In the genomic region with DNA sequence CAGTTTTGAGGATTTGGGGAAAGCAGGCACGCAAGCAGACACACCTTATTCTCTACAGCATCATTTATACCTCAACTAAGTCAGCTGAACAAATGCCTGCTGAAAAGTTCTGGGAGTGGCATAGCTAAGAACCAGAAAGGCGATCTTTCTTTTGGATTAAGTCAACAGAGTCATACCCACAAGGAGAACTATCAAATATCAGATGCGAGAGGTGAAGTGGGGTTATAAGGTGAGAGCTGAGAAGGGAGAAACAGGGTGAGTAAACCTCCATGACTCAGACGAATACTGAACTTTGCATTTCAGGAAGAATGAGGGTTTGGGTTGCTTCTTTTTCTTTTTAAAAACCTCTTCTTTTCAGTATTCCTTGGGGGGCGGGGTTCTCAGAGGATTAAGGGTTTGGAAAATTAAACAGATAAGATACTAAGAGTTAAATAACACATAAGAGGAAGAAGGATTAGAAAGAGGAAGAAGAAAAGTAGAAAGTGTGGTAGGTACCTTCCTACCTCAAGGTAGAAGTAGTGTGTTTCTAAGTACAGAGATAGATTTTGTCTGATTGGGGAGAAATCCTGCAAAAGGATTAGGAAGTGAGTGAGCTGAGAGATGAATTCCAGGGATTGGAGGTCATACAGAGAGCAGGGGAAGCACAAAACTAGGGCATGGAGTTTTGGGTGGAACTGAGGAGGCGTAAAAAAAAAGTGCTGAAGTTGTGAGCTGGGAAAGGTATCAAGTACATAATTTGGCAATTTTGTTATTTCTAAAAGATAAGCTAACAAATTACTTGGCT, we compare ENCODE assay signal across 8 cellular contexts. TPM values are rescaled to one million over a fixed set of nuclear protein-coding genes. Genes with fewer than 3 reads are reported as not detected.
DNase-seq lines count a peak whose midpoint lies in the region; ATAC-seq and TF ChIP-seq lines count a peak whose summit lies in the region.

No MANE protein-coding gene starts in this region.

- H3K27me3 ChIP-seq in left lung: no peaks in the 10 kb centered on the region

- CTCF ChIA-PET in Calu3 (lab: Charles Lee): interaction anchor here (0.6 to 2.9 kb wide), 20 partner anchors 8 to 796 kb away, joined by 3 to 18 read pairs (median 4); a partner anchor contains a TSS

- H3K4me1 ChIP-seq in left lung: peaks cover 2 to 10% of the 10 kb centered on the region in 2 donors

- ATAC-seq in GM21447 (IDR thresholded peaks at IDR 0.05; ENCODE audit: unreplicated experiment) (peak; percentile 76), left lung (peak; percentile 91)

- H3K27me3 Mint-ChIP-seq in Calu3 (ENCODE audit: unreplicated experiment): no peaks in the 10 kb centered on the region
- H3K27me3 Mint-ChIP-seq in T-helper 1 cell treated with Interleukin-12 subunit alpha and Interleukin-12 subunit beta and Interleukin-4 antibody, amounts not matched to agents 30 μg/mL and 1 μg/mL, for 36 hours (ENCODE audit: low read depth): no peaks in the 10 kb centered on the region

- no peaks in the 10 kb centered on the region for H3K9me3 Mint-ChIP-seq in Calu3 (ENCODE audit: low read depth, unreplicated experiment)
- H3K9me3 Mint-ChIP-seq in T-helper 1 cell treated with Interleukin-12 subunit alpha and Interleukin-12 subunit beta and Interleukin-4 antibody, amounts not matched to agents 30 μg/mL and 1 μg/mL, for 36 hours: no peaks in the 10 kb centered on the region

- DNase-seq in Calu3 (peak; percentile 44), left lung (no peak), GF-D8 (lab: John Stamatoyannopoulos, UW) (no peak), substantia nigra (lab: John Stamatoyannopoulos, UW) (no peak), NCI-H2081 (lab: John Stamatoyannopoulos, UW) (no peak), NCI-H1092 (lab: John Stamatoyannopoulos, UW) (no peak)

- H3K4me3 ChIP-seq in left lung: no peak overlapping the region

- TF ChIP-seq CTCF in Calu3 (IDR thresholded peaks at IDR 0.05; ENCODE audit: unreplicated experiment) (no peak), left lung (IDR thresholded peaks at IDR 0.05) (no peak)

- H3K36me3 Mint-ChIP-seq in Calu3 (ENCODE audit: insufficient read depth, unreplicated experiment): no peaks in the 10 kb centered on the region
- peaks cover 38% of the 10 kb centered on the region for H3K36me3 Mint-ChIP-seq in T-helper 1 cell treated with Interleukin-12 subunit alpha and Interleukin-12 subunit beta and Interleukin-4 antibody, amounts not matched to agents 30 μg/mL and 1 μg/mL, for 36 hours (ENCODE audit: low read depth)

- peaks cover 19% of the 10 kb centered on the region for H3K4me1 Mint-ChIP-seq in Calu3 (ENCODE audit: low read depth, unreplicated experiment)
- H3K4me1 Mint-ChIP-seq in T-helper 1 cell treated with Interleukin-12 subunit alpha and Interleukin-12 subunit beta and Interleukin-4 antibody, amounts not matched to agents 30 μg/mL and 1 μg/mL, for 36 hours (ENCODE audit: low read depth): peaks cover 39% of the 10 kb centered on the region

- H3K36me3 ChIP-seq in left lung: no peaks in the 10 kb centered on the region

- H3K27ac ChIP-seq in left lung: peak overlapping the region; percentile 30 to 36
- H3K27ac ChIP-seq in substantia nigra (ENCODE audit: low read depth, low read length, poor library complexity, severe bottlenecking): no peak overlapping the region

- TSS peak; percentile 42 for BruUV-seq in Calu3 (replicated peaks; lab: Mats Ljungman, UMichigan)

- H3K9me3 ChIP-seq in left lung: no peaks in the 10 kb centered on the region

- peak overlapping the region; percentile 8 for H3K4me3 Mint-ChIP-seq in Calu3 (ENCODE audit: low read depth, unreplicated experiment)
- peak overlapping the region; percentile 60 for H3K4me3 Mint-ChIP-seq in T-helper 1 cell treated with Interleukin-12 subunit alpha and Interleukin-12 subunit beta and Interleukin-4 antibody, amounts not matched to agents 30 μg/mL and 1 μg/mL, for 36 hours

- intact Hi-C loops in Calu3 (cut with micrococcal nuclease; ENCODE audit: unreplicated experiment) (loop anchor here (1.0 to 2.0 kb wide), 2 partner anchors 13 to 191 kb away; no protein-coding TSS in a partner anchor), left lung (cut with DNase I) (no loop called here)

- H3K27ac Mint-ChIP-seq in Calu3 (ENCODE audit: unreplicated experiment): peak overlapping the region; percentile 73
- peak overlapping the region; percentile 87 for H3K27ac Mint-ChIP-seq in T-helper 1 cell treated with Interleukin-12 subunit alpha and Interleukin-12 subunit beta and Interleukin-4 antibody, amounts not matched to agents 30 μg/mL and 1 μg/mL, for 36 hours

RNA-seq across cellular contexts. Expression of a gene that starts 41.3 kb away (rescaled TPM):
- total RNA-seq in Calu3 (2022) (74.2 and 76.7 TPM in 2 replicates), left lung (10 to 100 TPM; 35.9 to 45.1 TPM)
